ENCODE assay signal across 13 cellular contexts in genomic region chr10:110903280-110904278, GRCh38. TPM values are rescaled to one million over a fixed set of nuclear protein-coding genes. Genes with fewer than 3 reads are reported as not detected.
A peak's percentile ranks its signal among the peaks of the same experiment; 100 is the strongest.
DNase-seq lines count a peak whose midpoint lies in the region; ATAC-seq, FAIRE-seq and TF ChIP-seq lines count a peak whose summit lies in the region.
"Had no signal": no experiment of that assay in that cellular context is flagged by ENCODE, and none has a peak within 500 bp of the region (broad histone marks: within the 10 kb centered on the region; RNA-seq: fewer than 3 reads in every experiment).

No MANE protein-coding gene starts in this region.

- peaks cover 20% of the 10 kb centered on the region for H3K4me1 ChIP-seq in A549
- H3K4me1 ChIP-seq: transverse colon had no signal

- H3K4me3 Mint-ChIP-seq in chondrocyte (ENCODE audit: unreplicated experiment), result no peak overlapping the region

- DNase-seq in A549 (ENCODE audit: low read depth in 1 of 2, low spot score in 1 of 2) (no peak), chondrocyte (ENCODE audit: low spot score) (no peak), KG1 (lab: John Stamatoyannopoulos, UW) (no peak), occipital lobe (lab: John Stamatoyannopoulos, UW) (no peak), mesenteric fat pad (ENCODE audit: low spot score) (no peak), NCI-H2107 treated with DMSO at 0.1 percent for 48 hours (lab: John Stamatoyannopoulos, UW; ENCODE audit: unreplicated experiment) (no peak)
- DNase-seq: activated CD4-positive, alpha-beta T cell treated with anti-CD3 and anti-CD28 coated beads for 1 hour; effector memory CD4-positive, alpha-beta T cell; NK-92 treated with Interleukin-12 subunit alpha and Interleukin-12 subunit beta, amount 100 ng/mL, for 24 hours; spleen; transverse colon had no signal

- TF ChIP-seq POLR2A in A549 (IDR thresholded peaks at IDR 0.05; ENCODE audit: low read length), result no peak

- H3K27me3 Mint-ChIP-seq in chondrocyte (ENCODE audit: low read depth), result no peaks in the 10 kb centered on the region

- TF ChIP-seq EP300 in A549 (IDR thresholded peaks at IDR 0.05), result no peak

- peak overlapping the region; percentile 64 to 78 for H3K27ac ChIP-seq in A549

- no peaks in the 10 kb centered on the region for H3K9me3 ChIP-seq in A549
- H3K9me3 ChIP-seq: spleen, transverse colon had no signal

- peak in 1 of 2 experiments; percentile 46; a peak in 4 of 6 replicates for ATAC-seq in A549
- peak; percentile 63 for ATAC-seq in GM18909 (IDR thresholded peaks at IDR 0.05; ENCODE audit: poor library complexity, unreplicated experiment)
- ATAC-seq in HG03442 (IDR thresholded peaks at IDR 0.05; ENCODE audit: unreplicated experiment), result peak; percentile 78

- no peaks in the 10 kb centered on the region for H3K9me3 Mint-ChIP-seq in chondrocyte (ENCODE audit: low read depth)

- peaks cover 13% of the 10 kb centered on the region for H3K36me3 Mint-ChIP-seq in chondrocyte (ENCODE audit: low read depth)

- CTCF ChIA-PET in A549 (lab: Yijun Ruan, JAX), result interaction anchor here (0.8 to 2.0 kb wide), 4 partner anchors 9 to 597 kb away, joined by 3 to 8 read pairs (median 3); no protein-coding TSS in a partner anchor

- H3K4me3 ChIP-seq in A549, result no peak overlapping the region
- H3K4me3 ChIP-seq: spleen, transverse colon had no signal

- no peak for TF ChIP-seq CTCF in A549 (IDR thresholded peaks at IDR 0.05)
- TF ChIP-seq CTCF in chondrocyte (IDR thresholded peaks at IDR 0.05), result no peak

- peaks cover 44% of the 10 kb centered on the region for H3K4me1 Mint-ChIP-seq in chondrocyte (ENCODE audit: low read depth)

- peak overlapping the region; percentile 48; the same call in 2 of the 3 replicates for H3K4me2 ChIP-seq in A549

- POLR2A ChIA-PET in A549 (lab: Yijun Ruan, JAX), result no interaction called here

- FAIRE-seq in A549 (lab: Jason Lieb, UNC), result no peak

- 83% methylated on average over 3 of the region's 3 CpGs for WGBS in A549 (ENCODE audit: missing lambda C conversion rate)

- TF ChIP-seq RAD21 in A549 (conservative IDR thresholded peaks at IDR 0.05 in 1 of 2, IDR thresholded peaks at IDR 0.05 in 1 of 2), result no peak

- H3K27ac Mint-ChIP-seq in chondrocyte (ENCODE audit: unreplicated experiment), result peak overlapping the region; percentile 59

TF ChIP-seq in A549, 52 proteins besides CTCF, POLR2A, EP300 and RAD21:
- no peak for TF ChIP-seq ELK1 (IDR thresholded peaks at IDR 0.05; ENCODE audit: low read depth, low read length)
- TF ChIP-seq TP53 (CRISPR knock-in tag; IDR thresholded peaks at IDR 0.05), result no peak
- no peak for TF ChIP-seq HEYL (CRISPR knock-in tag; IDR thresholded peaks at IDR 0.05)
- no peak for TF ChIP-seq ZNF302 (CRISPR knock-in tag; IDR thresholded peaks at IDR 0.05)
- no peak for TF ChIP-seq TFCP2L1 (CRISPR knock-in tag; IDR thresholded peaks at IDR 0.05)
- TF ChIP-seq JUN (IDR thresholded peaks at IDR 0.05), result no peak
- TF ChIP-seq ZSCAN20 (CRISPR knock-in tag; IDR thresholded peaks at IDR 0.05), result no peak
- no peak for TF ChIP-seq SREBF2 (IDR thresholded peaks at IDR 0.05)
- no peak for TF ChIP-seq NPAS2 (CRISPR knock-in tag; IDR thresholded peaks at IDR 0.05; ENCODE audit: borderline replicate concordance)
- no peak for TF ChIP-seq RARB (CRISPR knock-in tag; IDR thresholded peaks at IDR 0.05)
- no peak for TF ChIP-seq MAZ (IDR thresholded peaks at IDR 0.05; ENCODE audit: borderline replicate concordance, low read depth, low read length)
- TF ChIP-seq CEBPB (IDR thresholded peaks at IDR 0.05), result no peak

RNA-seq across cellular contexts. Expression of gene BBIP1, which starts 15.4 kb away (rescaled TPM):
- polyA plus RNA-seq in A549 (2011; rRNA removed) (73.5 and 83.4 TPM in 2 replicates), A549 (2017; fragmentation: RNase III; extraction: RNeasy Plus Mini Kit Qiagen cat#74134 plus additional on column Dnase treatment) (57.2 to 64.1 TPM (median 59.6 TPM) in 3 replicates)
- polyA plus RNA-seq in A549 (2012; cell fraction: cytosol; rRNA removed), result 13.0 and 15.9 TPM in 2 replicates
- polyA plus RNA-seq in A549 (2012; cell fraction: nucleus; rRNA removed), result 6.2 and 10.1 TPM in 2 replicates
- 9.9 and 10.8 TPM in 2 replicates for polyA minus RNA-seq in A549 (2011; rRNA and poly(A)+ RNA removed)
- total RNA-seq in chondrocyte (22.2 to 26.4 TPM (median 25.0 TPM) in 3 replicates), occipital lobe (78.1 TPM), mesenteric fat pad (26.9 TPM)

RNA-seq across cellular contexts. Expression of gene SHOC2, which starts 15.8 kb away (rescaled TPM):
- polyA plus RNA-seq in A549 (2011; rRNA removed) (32.1 and 33.1 TPM in 2 replicates), A549 (2017; fragmentation: RNase III; extraction: RNeasy Plus Mini Kit Qiagen cat#74134 plus additional on column Dnase treatment) (17.7 to 20.5 TPM (median 20.3 TPM) in 3 replicates)
- 5.2 and 6.1 TPM in 2 replicates for polyA plus RNA-seq in A549 (2012; cell fraction: cytosol; rRNA removed)
- 2.2 and 4.8 TPM in 2 replicates for polyA plus RNA-seq in A549 (2012; cell fraction: nucleus; rRNA removed)
- polyA minus RNA-seq in A549 (2011; rRNA and poly(A)+ RNA removed), result 19.7 and 20.9 TPM in 2 replicates
- total RNA-seq in chondrocyte (64.4 to 73.3 TPM (median 65.9 TPM) in 3 replicates), occipital lobe (187 TPM), mesenteric fat pad (79.5 TPM)

RNA-seq across cellular contexts. Expression of gene PDCD4, which starts 31.9 kb away (rescaled TPM):
- polyA plus RNA-seq in A549 (2011; rRNA removed) (41.9 and 71.4 TPM in 2 replicates), A549 (2017; fragmentation: RNase III; extraction: RNeasy Plus Mini Kit Qiagen cat#74134 plus additional on column Dnase treatment) (35.7 to 49.7 TPM (median 42.7 TPM) in 3 replicates)
- polyA plus RNA-seq in A549 (2012; cell fraction: cytosol; rRNA removed), result 6.5 and 10.0 TPM in 2 replicates
- 3.1 and 6.7 TPM in 2 replicates for polyA plus RNA-seq in A549 (2012; cell fraction: nucleus; rRNA removed)
- 15.0 and 16.3 TPM in 2 replicates for polyA minus RNA-seq in A549 (2011; rRNA and poly(A)+ RNA removed)
- total RNA-seq in chondrocyte (73.7 to 100 TPM (median 80.3 TPM) in 3 replicates), occipital lobe (61.1 TPM), mesenteric fat pad (146 TPM)
